Comparison of ENCODE assay signal across 28 cellular contexts in genomic region chr7:127591591-127591990, GRCh38. TPM values are rescaled to one million over a fixed set of nuclear protein-coding genes. Genes with fewer than 3 reads are reported as not detected.
"Had no signal": no experiment of that assay in that cellular context is flagged by ENCODE, and none has a peak within 500 bp of the region (broad histone marks: within the 10 kb centered on the region; RNA-seq: fewer than 3 reads in every experiment).

No MANE protein-coding gene starts in this region.

- H3K9me3 ChIP-seq: body of pancreas, colonic mucosa, esophagus squamous epithelium, gastrocnemius medialis, prostate gland, thoracic aorta, upper lobe of left lung had no signal

- H3K27ac ChIP-seq: colonic mucosa, esophagus squamous epithelium, gastrocnemius medialis, prostate gland, thoracic aorta, upper lobe of left lung had no signal

- FAIRE-seq: islet of Langerhans had no signal

- H3K27ac Mint-ChIP-seq: activated B cell treated with CpG ODN at 0.5 μM for 24 hours; activated CD4-positive, alpha-beta T cell treated with anti-CD3 and anti-CD28 coated beads for 36 hours; activated naive CD4-positive, alpha-beta T cell treated with anti-CD3 and anti-CD28 coated beads for 36 hours; memory B cell had no signal

- H3K9me3 Mint-ChIP-seq: activated B cell treated with CpG ODN at 0.5 μM for 24 hours; activated naive CD4-positive, alpha-beta T cell treated with anti-CD3 and anti-CD28 coated beads for 36 hours; effector memory CD8-positive, alpha-beta T cell; memory B cell had no signal

- DNase-seq: activated B cell treated with CpG ODN at 0.5 μM for 24 hours; activated CD4-positive, alpha-beta T cell treated with anti-CD3 and anti-CD28 coated beads for 36 hours; activated CD4-positive, alpha-beta T cell treated with anti-CD3 and anti-CD28 coated beads, Interleukin-2, amount 50 U/mL, for 4 hours; activated effector memory CD4-positive, alpha-beta T cell treated with Interleukin-2 at 50 U/mL for 16 hours; activated naive CD4-positive, alpha-beta T cell treated with anti-CD3 and anti-CD28 coated beads for 36 hours; activated T-cell treated with anti-CD3 and anti-CD28 coated beads, Interleukin-2, amount 50 U/mL, for 48 hours; anterior cingulate cortex; body of pancreas; central memory CD4-positive, alpha-beta T cell; colonic mucosa; dorsolateral prefrontal cortex; effector memory CD8-positive, alpha-beta T cell; esophagus squamous epithelium; gastrocnemius medialis; left cardiac atrium; stimulated activated CD4-positive, alpha-beta T cell treated with anti-CD3 and anti-CD28 coated beads, Interleukin-4, amount 100 ng/mL, for 1 hour; stimulated activated naive CD4-positive, alpha-beta T cell treated with Interleukin-2 at 50 U/mL for 16 hours; T1000; upper lobe of left lung had no signal

- H3K4me3 ChIP-seq: body of pancreas, colonic mucosa, esophagus squamous epithelium, gastrocnemius medialis, prostate gland, thoracic aorta, upper lobe of left lung had no signal

- H3K27me3 ChIP-seq: body of pancreas, colonic mucosa, dorsolateral prefrontal cortex, esophagus squamous epithelium, gastrocnemius medialis, upper lobe of left lung had no signal

- ATAC-seq: activated CD4-positive, alpha-beta T cell treated with anti-CD3 and anti-CD28 coated beads for 36 hours; body of pancreas; effector memory CD8-positive, alpha-beta T cell; gastrocnemius medialis; left cardiac atrium had no signal

- H3K27me3 Mint-ChIP-seq: activated B cell treated with CpG ODN at 0.5 μM for 24 hours; activated CD4-positive, alpha-beta T cell treated with anti-CD3 and anti-CD28 coated beads for 36 hours; effector memory CD8-positive, alpha-beta T cell; memory B cell had no signal

- H3K4me3 Mint-ChIP-seq: activated B cell treated with CpG ODN at 0.5 μM for 24 hours; activated CD4-positive, alpha-beta T cell treated with anti-CD3 and anti-CD28 coated beads for 36 hours; activated naive CD4-positive, alpha-beta T cell treated with anti-CD3 and anti-CD28 coated beads for 36 hours had no signal

RNA-seq across cellular contexts. Expression of gene PAX4, which starts 26.4 kb away (rescaled TPM):
- total RNA-seq: activated B cell treated with CpG ODN at 0.5 μM for 24 hours; activated CD4-positive, alpha-beta T cell treated with anti-CD3 and anti-CD28 coated beads for 36 hours; activated naive CD4-positive, alpha-beta T cell treated with anti-CD3 and anti-CD28 coated beads for 36 hours; body of pancreas; esophagus squamous epithelium; gastrocnemius medialis; left cardiac atrium; lower leg skin; mononuclear cell; myocyte; osteocyte; prostate gland; T-helper 1 cell treated with Interleukin-12 subunit alpha and Interleukin-12 subunit beta and Interleukin-4 antibody, amounts not matched to agents 30 ng/mL and 1 ng/mL, for 36 hours; thoracic aorta; upper lobe of left lung had no signal
